ENCODE assay signal across 9 cellular contexts in genomic region chr9:22446950-22447606, GRCh38. TPM values are rescaled to one million over a fixed set of nuclear protein-coding genes. Genes with fewer than 3 reads are reported as not detected.
A peak's percentile ranks its signal among the peaks of the same experiment; 100 is the strongest.
DNase-seq lines count a peak whose midpoint lies in the region; ATAC-seq and TF ChIP-seq lines count a peak whose summit lies in the region.
"Had no signal": no experiment of that assay in that cellular context is flagged by ENCODE, and none has a peak within 500 bp of the region (broad histone marks: within the 10 kb centered on the region; RNA-seq: fewer than 3 reads in every experiment).

No MANE protein-coding gene starts in this region.

- DNase-seq in ELR (ENCODE audit: low read depth) = peak; percentile 59
- no peak for DNase-seq in HFFc6
- DNase-seq in NCI-H2081 (lab: John Stamatoyannopoulos, UW) = peak; percentile 84 to 91
- DNase-seq in activated CD8-positive, alpha-beta T cell treated with anti-CD3 and anti-CD28 coated beads, Interleukin-2, amount 10 ng/mL, durations not matched to agents 7 days and 5 days = peak; percentile 29
- peak; percentile 8 for DNase-seq in fibroblast of gingiva (ENCODE audit: low read depth)
- DNase-seq in myocyte (ENCODE audit: low read depth) = peak; percentile 82
- DNase-seq in AML-193 (lab: John Stamatoyannopoulos, UW) = no peak

- peaks cover 5% of the 10 kb centered on the region; the same call in 1 of the 2 replicates for H3K4me1 Mint-ChIP-seq in HFFc6 (ENCODE audit: low read depth)
- H3K4me1 Mint-ChIP-seq in activated CD8-positive, alpha-beta T cell treated with anti-CD3 and anti-CD28 coated beads, Interleukin-2, amount 10 ng/mL, durations not matched to agents 7 days and 5 days (ENCODE audit: low read depth) = peaks cover 5% of the 10 kb centered on the region

- H3K27ac Mint-ChIP-seq in HFFc6 = no peak overlapping the region
- no peak overlapping the region for H3K27ac Mint-ChIP-seq in activated CD8-positive, alpha-beta T cell treated with anti-CD3 and anti-CD28 coated beads, Interleukin-2, amount 10 ng/mL, durations not matched to agents 7 days and 5 days

- ATAC-seq in activated CD8-positive, alpha-beta T cell treated with anti-CD3 and anti-CD28 coated beads, Interleukin-2, amount 10 ng/mL, durations not matched to agents 7 days and 5 days = peak; percentile 80

- H3K27me3 Mint-ChIP-seq in HFFc6 (ENCODE audit: insufficient read depth) = peaks cover 14% of the 10 kb centered on the region
- H3K27me3 Mint-ChIP-seq in activated CD8-positive, alpha-beta T cell treated with anti-CD3 and anti-CD28 coated beads, Interleukin-2, amount 10 ng/mL, durations not matched to agents 7 days and 5 days (ENCODE audit: low read depth) = peaks cover 45% of the 10 kb centered on the region

- H3K36me3 Mint-ChIP-seq in HFFc6 (ENCODE audit: low read depth) = no peaks in the 10 kb centered on the region
- peaks cover 2% of the 10 kb centered on the region for H3K36me3 Mint-ChIP-seq in activated CD8-positive, alpha-beta T cell treated with anti-CD3 and anti-CD28 coated beads, Interleukin-2, amount 10 ng/mL, durations not matched to agents 7 days and 5 days (ENCODE audit: low read depth)

- POLR2A ChIA-PET in activated CD8-positive, alpha-beta T cell treated with anti-CD3 and anti-CD28 coated beads, Interleukin-2, amount 10 ng/mL, durations not matched to agents 7 days and 5 days (lab: Charles Lee) = no interaction called here

- H3K9me3 Mint-ChIP-seq in HFFc6 = no peaks in the 10 kb centered on the region
- no peaks in the 10 kb centered on the region for H3K9me3 Mint-ChIP-seq in activated CD8-positive, alpha-beta T cell treated with anti-CD3 and anti-CD28 coated beads, Interleukin-2, amount 10 ng/mL, durations not matched to agents 7 days and 5 days (ENCODE audit: insufficient read depth)

- H3K4me3 Mint-ChIP-seq in HFFc6 = peak overlapping the region; percentile 65
- H3K4me3 Mint-ChIP-seq in activated CD8-positive, alpha-beta T cell treated with anti-CD3 and anti-CD28 coated beads, Interleukin-2, amount 10 ng/mL, durations not matched to agents 7 days and 5 days = peak overlapping the region; percentile 31

- TF ChIP-seq CTCF in HFFc6 (IDR thresholded peaks at IDR 0.05) = no peak; the same call in 1 of the 2 replicates

- peak overlapping the region; percentile 13 for H3K27ac ChIP-seq in temporal lobe (ENCODE audit: low read depth, low read length)

- CTCF ChIA-PET in activated CD8-positive, alpha-beta T cell treated with anti-CD3 and anti-CD28 coated beads, Interleukin-2, amount 10 ng/mL, durations not matched to agents 7 days and 5 days (lab: Charles Lee) = no interaction called here

RNA-seq across cellular contexts. Expression of gene DMRTA1, which starts 0.5 kb away (rescaled TPM):
- total RNA-seq in HFFc6 (2021; fragmentation: NEBNext Ultra II Directional; extraction: Animal tissue kit (Norgen Biotek cat#: 25700)) = not detected
- total RNA-seq in activated CD8-positive, alpha-beta T cell treated with anti-CD3 and anti-CD28 coated beads, Interleukin-2, amount 10 ng/mL, durations not matched to agents 7 days and 5 days = not detected
- total RNA-seq in myocyte = 1.7 and 2.0 TPM in 2 replicates
- 0.78 TPM for polyA plus RNA-seq in myocyte (2012)
- total RNA-seq in temporal lobe = 0.25 TPM
- total RNA-seq: T-helper 2 cell treated with Interferon-gamma antibody and Interleukin-4, amounts not matched to agents 100 ng/mL and 5 ng/mL, for 36 hours had no signal

Comparison
In these comparisons a context has a peak if more than half of its experiments do, and no peak if none do; other contexts are left out.
1. DNase-seq: peak in ELR (single experiment), NCI-H2081 (2 of 2), activated CD8-positive, alpha-beta T cell treated with anti-CD3 and anti-CD28 coated beads, Interleukin-2, amount 10 ng/mL, durations not matched to agents 7 days and 5 days (single experiment), fibroblast of gingiva (single experiment) and myocyte (single experiment); none in HFFc6 (single experiment) and AML-193 (0 of 2).